ENCODE assay signal across 8 cellular contexts in the genomic region with DNA sequence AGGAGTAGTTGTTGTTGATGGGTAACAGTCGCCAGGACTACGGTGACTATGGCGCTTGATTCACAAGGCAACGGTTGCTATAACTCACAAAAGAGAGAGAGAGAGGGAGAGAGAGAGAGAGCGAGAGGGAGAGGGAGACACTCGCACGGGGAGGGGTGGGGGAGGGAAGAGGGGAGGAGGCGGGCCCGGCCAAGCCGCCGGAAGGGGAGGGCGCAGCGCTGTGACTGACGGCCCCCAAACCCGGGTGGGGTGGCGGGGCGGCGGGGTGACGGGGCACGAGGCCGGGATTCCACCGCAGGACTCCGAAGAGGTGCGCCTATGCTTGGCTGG. TPM values are rescaled to one million over a fixed set of nuclear protein-coding genes. Genes with fewer than 3 reads are reported as not detected.
DNase-seq lines count a peak whose midpoint lies in the region; ATAC-seq and TF ChIP-seq lines count a peak whose summit lies in the region.

A gene (minus strand): TSS at position 166 of the 330 bp plus-strand sequence. CDS start 130,413 bp downstream, outside the sequence.

- peak within 1 kb of the TSS; percentile 100 for H3K27ac Mint-ChIP-seq in nephron progenitor cell
- H3K27ac Mint-ChIP-seq in stimulated activated naive CD8-positive, alpha-beta T cell treated with anti-CD3 and anti-CD28 coated beads, Interleukin-15, amount 100 ng/mL, for 72 hours: peak within 1 kb of the TSS; percentile 99 to 100

- no peaks in the 10 kb centered on the region for H3K27me3 ChIP-seq in HAP-1 (ENCODE audit: low read depth)

- in situ Hi-C loops in HAP-1 (cut with MboI; ENCODE audit: low sequenced_read_pairs): no loop called here

- no peak for TF ChIP-seq CTCF in nephron progenitor cell (IDR thresholded peaks at IDR 0.05)

- peaks cover 4% of the 10 kb centered on the region for H3K9me3 Mint-ChIP-seq in nephron progenitor cell
- no peaks in the 10 kb centered on the region for H3K9me3 Mint-ChIP-seq in stimulated activated naive CD8-positive, alpha-beta T cell treated with anti-CD3 and anti-CD28 coated beads, Interleukin-15, amount 100 ng/mL, for 72 hours

- no peaks in the 10 kb centered on the region for H3K9me3 ChIP-seq in HAP-1

- H3K4me3 Mint-ChIP-seq in nephron progenitor cell: peak within 1 kb of the TSS; percentile 99
- peak within 1 kb of the TSS; percentile 92 to 98 for H3K4me3 Mint-ChIP-seq in stimulated activated naive CD8-positive, alpha-beta T cell treated with anti-CD3 and anti-CD28 coated beads, Interleukin-15, amount 100 ng/mL, for 72 hours

- H3K4me1 Mint-ChIP-seq in nephron progenitor cell: peaks cover 66% of the 10 kb centered on the region
- peaks cover 29% of the 10 kb centered on the region for H3K4me1 Mint-ChIP-seq in stimulated activated naive CD8-positive, alpha-beta T cell treated with anti-CD3 and anti-CD28 coated beads, Interleukin-15, amount 100 ng/mL, for 72 hours

- peaks cover 25% of the 10 kb centered on the region for H3K4me1 ChIP-seq in HAP-1

- TF ChIP-seq POLR2A in Raji (IDR thresholded peaks at IDR 0.05; ENCODE audit: insufficient read depth, low read depth, low read length): peak; percentile 30; the same call in 1 of the 2 replicates

- peaks cover 25% of the 10 kb centered on the region for H3K36me3 Mint-ChIP-seq in nephron progenitor cell (ENCODE audit: low read depth)

- H3K36me3 ChIP-seq in HAP-1 (replicated peaks): peaks cover 2% of the 10 kb centered on the region; the same call in 1 of the 2 replicates

- DNase-seq in Daoy (ENCODE audit: low read depth) (peak; percentile 98), HAP-1 (ENCODE audit: low spot score in 2 of 2) (peak; percentile 92 to 93), M059J (ENCODE audit: low read depth) (peak; percentile 98), fibroblast of the conjunctiva (ENCODE audit: low read depth) (peak; percentile 98), nephron progenitor cell (peak; percentile 83)
- DNase-seq in activated effector memory CD4-positive, alpha-beta T cell treated with anti-CD3 and anti-CD28 coated beads, Interleukin-2, amount 50 U/mL, for 16 hours: peak; percentile 97
- peak in 1 of 2 donors; percentile 95 for DNase-seq in stimulated activated naive CD8-positive, alpha-beta T cell treated with anti-CD3 and anti-CD28 coated beads, Interleukin-15, amount 100 ng/mL, for 72 hours

- ATAC-seq in stimulated activated naive CD8-positive, alpha-beta T cell treated with anti-CD3 and anti-CD28 coated beads, Interleukin-15, amount 100 ng/mL, for 72 hours: peak; percentile 79

- peaks cover 2% of the 10 kb centered on the region for H3K27me3 Mint-ChIP-seq in nephron progenitor cell (ENCODE audit: low read depth, poor library complexity)
- H3K27me3 Mint-ChIP-seq in stimulated activated naive CD8-positive, alpha-beta T cell treated with anti-CD3 and anti-CD28 coated beads, Interleukin-15, amount 100 ng/mL, for 72 hours: no peaks in the 10 kb centered on the region

- peak within 1 kb of the TSS; percentile 87 for H3K4me3 ChIP-seq in HAP-1

RNA-seq across cellular contexts. Expression of the gene that starts here (rescaled TPM):
- 0.36 and 0.74 TPM in 2 replicates for total RNA-seq in Daoy (2014; rRNA removed; shearing (Covaris generic))
- 1.9 and 3.1 TPM in 2 replicates for total RNA-seq in M059J (2014; rRNA removed; shearing (Covaris generic))

Comparison
In these comparisons a context has a peak if more than half of its experiments do, and no peak if none do; other contexts are left out.
1. Peak in DNase-seq in Daoy; RNA of the gene not detected or under 1 TPM.